Comparison of ENCODE assay signal across 14 cellular contexts in genomic region chr11:62269654-62270278, GRCh38. TPM values are rescaled to one million over a fixed set of nuclear protein-coding genes. Genes with fewer than 3 reads are reported as not detected.
DNase-seq lines count a peak whose midpoint lies in the region; ATAC-seq and TF ChIP-seq lines count a peak whose summit lies in the region.
"Had no signal": no experiment of that assay in that cellular context is flagged by ENCODE, and none has a peak within 500 bp of the region (broad histone marks: within the 10 kb centered on the region; RNA-seq: fewer than 3 reads in every experiment).

Gene SCGB2A2 (plus strand): TSS chr11:62270158. CDS start chr11:62270217, 59 bp downstream.

- no peaks in the 10 kb centered on the region for H3K9me3 ChIP-seq in SK-N-SH
- no peaks in the 10 kb centered on the region for H3K9me3 ChIP-seq in suprapubic skin

- WGBS in SK-N-SH (ENCODE audit: low lambda C conversion rate) = 13% methylated on average over 4 of the region's 10 CpGs
- 70% methylated on average over 9 of the region's 10 CpGs for WGBS in suprapubic skin

- DNase-seq in SK-N-SH (no peak), NCI-H69 (lab: John Stamatoyannopoulos, UW) (peak; percentile 73), epithelial cell of proximal tubule (ENCODE audit: low read depth) (no peak), suprapubic skin (ENCODE audit: low spot score in 2 of 2) (no peak)
- no peak for DNase-seq in activated effector memory CD4-positive, alpha-beta T cell treated with Interleukin-2 at 50 U/mL for 16 hours
- DNase-seq in stimulated activated CD8-positive, alpha-beta memory T cell treated with anti-CD3 and anti-CD28 coated beads, Interleukin-4, amount 100 ng/mL, for 48 hours = no peak
- DNase-seq: activated naive CD4-positive, alpha-beta T cell treated with anti-CD3 and anti-CD28 coated beads, Interleukin-2, amount 50 U/mL, for 16 hours; AML-193; hippocampal formation; naive B cell; NCI-H446 had no signal

- TF ChIP-seq EP300 in SK-N-SH (IDR thresholded peaks at IDR 0.05; ENCODE audit: borderline replicate concordance in 1 of 2, low read depth in 1 of 2, low read length in 1 of 2) = no peak
- TF ChIP-seq EP300 in suprapubic skin (IDR thresholded peaks at IDR 0.05) = no peak

- H3K4me3 ChIP-seq in SK-N-SH (ENCODE audit: low read depth in 2 of 2, low read length in 1 of 2) = no peak within 1 kb of the TSS
- no peak within 1 kb of the TSS for H3K4me3 ChIP-seq in epithelial cell of proximal tubule (ENCODE audit: low read depth, low read length)
- no peak within 1 kb of the TSS for H3K4me3 ChIP-seq in suprapubic skin
- H3K4me3 ChIP-seq: smooth muscle cell had no signal

- H3K27me3 ChIP-seq in SK-N-SH (ENCODE audit: insufficient read depth) = no peaks in the 10 kb centered on the region; the same call in 1 of the 2 replicates
- peaks cover 13% of the 10 kb centered on the region for H3K27me3 ChIP-seq in suprapubic skin

- no peaks in the 10 kb centered on the region for H3K4me1 ChIP-seq in SK-N-SH (ENCODE audit: control insufficient read depth in 1 of 2, insufficient read depth in 2 of 2, low read depth in 1 of 2, low read length in 1 of 2)
- H3K4me1 ChIP-seq in suprapubic skin = no peaks in the 10 kb centered on the region

- no peak within 1 kb of the TSS for H3K9ac ChIP-seq in SK-N-SH

- no peak within 1 kb of the TSS for H3K4me2 ChIP-seq in SK-N-SH
- H3K4me2 ChIP-seq: smooth muscle cell had no signal

- no peaks in the 10 kb centered on the region for H3F3A ChIP-seq in SK-N-SH (replicated peaks; ENCODE audit: insufficient read depth)

- no peak within 1 kb of the TSS for H2AFZ ChIP-seq in SK-N-SH (ENCODE audit: low read depth)

- CTCF ChIA-PET in SK-N-SH (lab: Yijun Ruan, JAX) = interaction anchor here (0.8 kb wide), 1 partner anchor 273 kb away, joined by 3 read pairs; no protein-coding TSS in a partner anchor

- no peak for TF ChIP-seq POLR2A in suprapubic skin (IDR thresholded peaks at IDR 0.05)

- TF ChIP-seq RAD21 in SK-N-SH (IDR thresholded peaks at IDR 0.05; ENCODE audit: low read length) = peak; percentile 5; the same call in 1 of the 2 replicates

- H3K27ac ChIP-seq in SK-N-SH (ENCODE audit: low read depth in 2 of 2, low read length in 1 of 2) = no peak within 1 kb of the TSS
- no peak within 1 kb of the TSS for H3K27ac ChIP-seq in suprapubic skin

- POLR2A ChIA-PET in SK-N-SH (lab: Yijun Ruan, JAX) = no interaction called here

- H3K9me2 ChIP-seq in SK-N-SH = no peaks in the 10 kb centered on the region

- TF ChIP-seq CTCF in SK-N-SH (IDR thresholded peaks at IDR 0.05) (peak; percentile 25; the same call in 1 of the 2 replicates), epithelial cell of proximal tubule (conservative IDR thresholded peaks at IDR 0.05; ENCODE audit: low read depth, low read length) (peak; percentile 66), suprapubic skin (IDR thresholded peaks at IDR 0.05) (peak in 1 of 2 donors; percentile 40)

- H3K79me2 ChIP-seq in SK-N-SH (ENCODE audit: insufficient read depth) = no peaks in the 10 kb centered on the region

- no peak for ATAC-seq in SK-N-SH treated with all-trans-retinoic acid at 6 μM for 48 hours
- no peak for ATAC-seq in HG02623 (IDR thresholded peaks at IDR 0.05; ENCODE audit: unreplicated experiment)

- H3K36me3 ChIP-seq in SK-N-SH (replicated peaks in 1 of 2; ENCODE audit: control insufficient read depth in 1 of 2, insufficient read depth in 2 of 2, low read length in 1 of 2) (no peaks in the 10 kb centered on the region), suprapubic skin (no peaks in the 10 kb centered on the region)

- H4K20me1 ChIP-seq in SK-N-SH (ENCODE audit: insufficient read depth) = no peaks in the 10 kb centered on the region

TF ChIP-seq in SK-N-SH, 30 proteins besides CTCF, POLR2A, EP300 and RAD21:
- TF ChIP-seq MXI1 (IDR thresholded peaks at IDR 0.05; ENCODE audit: low read depth, low read length) (no peak), RCOR1 (IDR thresholded peaks at IDR 0.05; ENCODE audit: low read length) (no peak), SIN3A (IDR thresholded peaks at IDR 0.05; ENCODE audit: borderline replicate concordance, low read depth, low read length) (no peak), NFIC (IDR thresholded peaks at IDR 0.05; ENCODE audit: borderline replicate concordance) (no peak), RFX5 (IDR thresholded peaks at IDR 0.05; ENCODE audit: low read length) (no peak)

TF ChIP-seq in SK-N-SH treated with all-trans-retinoic acid at 6 μM for 48 hours, 23 proteins besides CTCF, POLR2A, EP300 and RAD21 (continues in another document):
- no peak for TF ChIP-seq ZNF565 (CRISPR knock-in tag; conservative IDR thresholded peaks at IDR 0.05; ENCODE audit: low read depth)
- TF ChIP-seq ZFP3 (CRISPR knock-in tag; IDR thresholded peaks at IDR 0.05) = no peak
- no peak for TF ChIP-seq PPARA (CRISPR knock-in tag; IDR thresholded peaks at IDR 0.05; ENCODE audit: borderline replicate concordance)
- TF ChIP-seq ARNTL (CRISPR knock-in tag; IDR thresholded peaks at IDR 0.05; ENCODE audit: borderline replicate concordance, low read depth) = no peak
- TF ChIP-seq ZNF70 (CRISPR knock-in tag; IDR thresholded peaks at IDR 0.05) = no peak
- TF ChIP-seq SNAI2 (CRISPR knock-in tag; IDR thresholded peaks at IDR 0.05) = no peak
- no peak for TF ChIP-seq CSRNP3 (CRISPR knock-in tag; IDR thresholded peaks at IDR 0.05)
- TF ChIP-seq OSR1 (CRISPR knock-in tag; IDR thresholded peaks at IDR 0.05) = no peak
- TF ChIP-seq ZFP30 (CRISPR knock-in tag; IDR thresholded peaks at IDR 0.05) = no peak
- no peak for TF ChIP-seq CREB5 (CRISPR knock-in tag; IDR thresholded peaks at IDR 0.05; ENCODE audit: low read depth)
- no peak for TF ChIP-seq PATZ1 (CRISPR knock-in tag; IDR thresholded peaks at IDR 0.05; ENCODE audit: borderline replicate concordance)
- no peak for TF ChIP-seq POU6F1 (CRISPR knock-in tag; IDR thresholded peaks at IDR 0.05; ENCODE audit: borderline replicate concordance, low read depth)
- TF ChIP-seq TCF4 (CRISPR knock-in tag; IDR thresholded peaks at IDR 0.05; ENCODE audit: borderline replicate concordance) = no peak
- TF ChIP-seq ZC3H10 (CRISPR knock-in tag; IDR thresholded peaks at IDR 0.05) = no peak
- TF ChIP-seq BACH2 (CRISPR knock-in tag; IDR thresholded peaks at IDR 0.05; ENCODE audit: borderline replicate concordance) = no peak
- TF ChIP-seq ESRRG (CRISPR knock-in tag; IDR thresholded peaks at IDR 0.05) = no peak
- TF ChIP-seq ZNF8 (CRISPR knock-in tag; IDR thresholded peaks at IDR 0.05) = no peak
- no peak for TF ChIP-seq ISL1 (CRISPR knock-in tag; IDR thresholded peaks at IDR 0.05)

RNA-seq across cellular contexts. Expression of gene SCGB2A2, which starts in this region (rescaled TPM):
- polyA plus RNA-seq in SK-N-SH (2012; rRNA removed) = not detected in 2 replicates
- polyA plus RNA-seq in SK-N-SH (2012; cell fraction: cytosol; rRNA removed) = not detected in 2 replicates
- not detected in 2 replicates for polyA plus RNA-seq in SK-N-SH (2012; cell fraction: nucleus; rRNA removed)
- total RNA-seq in epithelial cell of proximal tubule = not detected in 2 replicates
- total RNA-seq in suprapubic skin = 1,000 to 10,000 TPM in 3 of 4 donors, 100 to 1,000 TPM in 1; 737 to 2,318 (median 1,548) TPM
- total RNA-seq: smooth muscle cell had no signal
- polyA plus RNA-seq: smooth muscle cell had no signal

Comparison
In these comparisons a context has a peak if more than half of its experiments do, and no peak if none do; other contexts are left out.
1. RNA of gene SCGB2A2 (total RNA-seq): 737 to 2,318 TPM in suprapubic skin; not detected in epithelial cell of proximal tubule; every median in the first group is over 100 times any median in the second.